ENCODE assay signal across 1 cellular context in the genomic region with DNA sequence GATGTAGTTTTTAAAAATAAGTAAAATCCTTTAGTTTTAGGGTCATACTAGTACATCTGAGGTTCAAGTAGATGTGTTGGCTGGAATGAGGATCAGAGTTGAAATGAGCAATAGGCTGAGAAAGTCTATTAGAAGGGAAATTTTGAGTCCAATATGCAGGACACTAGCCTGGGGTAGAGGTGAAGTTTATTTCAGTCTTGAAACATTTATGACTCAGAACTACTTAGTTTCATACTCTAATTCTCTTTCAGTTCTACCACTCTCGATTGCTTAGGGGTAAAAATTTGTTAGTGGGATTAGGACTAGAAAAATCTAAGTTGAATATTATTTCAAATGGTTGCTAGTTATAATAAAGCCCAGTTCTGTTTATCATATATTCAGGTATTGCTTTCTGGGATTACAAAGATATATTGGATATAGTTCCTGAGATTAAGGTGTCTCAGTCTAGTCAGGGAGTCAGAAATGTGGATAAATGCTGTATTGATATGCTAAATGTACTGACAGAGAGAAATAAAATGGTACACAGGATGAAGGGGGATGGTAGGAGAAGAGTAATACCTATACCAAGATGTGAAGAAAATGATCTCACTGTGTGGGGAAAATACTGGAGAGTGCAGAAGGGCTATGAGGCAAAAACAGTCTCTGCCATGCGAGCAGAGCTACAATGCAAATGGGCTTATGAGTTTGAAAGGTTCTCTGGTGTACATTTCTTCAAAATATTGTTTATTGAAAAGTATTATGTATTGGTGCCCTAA.
TF ChIP-seq lines count a peak whose summit lies in the region.

No MANE protein-coding gene starts in this region.

TF ChIP-seq in GM23338, 12 proteins besides CTCF, POLR2A, EP300 and RAD21 (continued from another document):
- TF ChIP-seq REST (IDR thresholded peaks at IDR 0.05; ENCODE audit: unreplicated experiment) (no peak), ZNF331 (CRISPR knock-in tag; IDR thresholded peaks at IDR 0.05; ENCODE audit: low read depth) (no peak), JUNB (IDR thresholded peaks at IDR 0.05; ENCODE audit: unreplicated experiment) (no peak), CREB1 (CRISPR knock-in tag; IDR thresholded peaks at IDR 0.05; ENCODE audit: low read depth) (no peak), EZH2phosphoT487 (IDR thresholded peaks at IDR 0.05; ENCODE audit: unreplicated experiment) (no peak), STAT1 (IDR thresholded peaks at IDR 0.05; ENCODE audit: unreplicated experiment) (no peak)
- TF ChIP-seq, protein P1, sequence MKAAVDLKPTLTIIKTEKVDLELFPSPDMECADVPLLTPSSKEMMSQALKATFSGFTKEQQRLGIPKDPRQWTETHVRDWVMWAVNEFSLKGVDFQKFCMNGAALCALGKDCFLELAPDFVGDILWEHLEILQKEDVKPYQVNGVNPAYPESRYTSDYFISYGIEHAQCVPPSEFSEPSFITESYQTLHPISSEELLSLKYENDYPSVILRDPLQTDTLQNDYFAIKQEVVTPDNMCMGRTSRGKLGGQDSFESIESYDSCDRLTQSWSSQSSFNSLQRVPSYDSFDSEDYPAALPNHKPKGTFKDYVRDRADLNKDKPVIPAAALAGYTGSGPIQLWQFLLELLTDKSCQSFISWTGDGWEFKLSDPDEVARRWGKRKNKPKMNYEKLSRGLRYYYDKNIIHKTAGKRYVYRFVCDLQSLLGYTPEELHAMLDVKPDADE (IDR thresholded peaks at IDR 0.05), result no peak
